In genomic region chr6:30686908-30687658, GRCh38 we compare ENCODE assay signal across 1 cellular context.
A peak's percentile ranks its signal among the peaks of the same experiment; 100 is the strongest.
TF ChIP-seq lines count a peak whose summit lies in the region.

No MANE protein-coding gene starts in this region.

TF ChIP-seq in HepG2, 621 proteins besides CTCF, POLR2A, EP300 and RAD21 (continued from another document and continues in another):
- TF ChIP-seq KLF6 (CRISPR knock-in tag; IDR thresholded peaks at IDR 0.05): no peak
- TF ChIP-seq MLX (CRISPR knock-in tag; IDR thresholded peaks at IDR 0.05): no peak
- TF ChIP-seq FOXO1 (CRISPR knock-in tag; IDR thresholded peaks at IDR 0.05): no peak
- no peak for TF ChIP-seq ZNF225 (CRISPR knock-in tag; IDR thresholded peaks at IDR 0.05)
- no peak; the same call in 1 of the 2 replicates for TF ChIP-seq ZSCAN21 (CRISPR knock-in tag; IDR thresholded peaks at IDR 0.05; ENCODE audit: borderline replicate concordance)
- no peak for TF ChIP-seq ZBTB38 (CRISPR knock-in tag; IDR thresholded peaks at IDR 0.05)
- no peak for TF ChIP-seq ZBTB14 (CRISPR knock-in tag; IDR thresholded peaks at IDR 0.05)
- TF ChIP-seq PHB2 (IDR thresholded peaks at IDR 0.05; ENCODE audit: partially characterized antibody): no peak
- TF ChIP-seq UBTF (CRISPR knock-in tag; IDR thresholded peaks at IDR 0.05): peak; percentile 58
- no peak for TF ChIP-seq ATF3 (CRISPR knock-in tag; IDR thresholded peaks at IDR 0.05)
- TF ChIP-seq TEAD2 (CRISPR knock-in tag; IDR thresholded peaks at IDR 0.05): no peak
- peak; percentile 58 for TF ChIP-seq SP4 (CRISPR knock-in tag; IDR thresholded peaks at IDR 0.05)
- no peak for TF ChIP-seq ATF4 (CRISPR knock-in tag; IDR thresholded peaks at IDR 0.05)
- no peak for TF ChIP-seq ZNF775 (CRISPR knock-in tag; IDR thresholded peaks at IDR 0.05; ENCODE audit: borderline replicate concordance)
- TF ChIP-seq IKZF5 (CRISPR knock-in tag; IDR thresholded peaks at IDR 0.05): peak; percentile 44; the same call in 1 of the 2 replicates
- no peak; the same call in 1 of the 2 replicates for TF ChIP-seq ZNF501 (CRISPR knock-in tag; IDR thresholded peaks at IDR 0.05)
- TF ChIP-seq ZNF790 (CRISPR knock-in tag; IDR thresholded peaks at IDR 0.05; ENCODE audit: borderline replicate concordance): no peak
- TF ChIP-seq PRMT3 (CRISPR knock-in tag; IDR thresholded peaks at IDR 0.05; ENCODE audit: borderline replicate concordance, low read depth): no peak
- TF ChIP-seq MTF1 (CRISPR knock-in tag; IDR thresholded peaks at IDR 0.05): no peak
- TF ChIP-seq ARID4A (CRISPR knock-in tag; IDR thresholded peaks at IDR 0.05; ENCODE audit: borderline replicate concordance): peak; percentile 61
- TF ChIP-seq NFAT5 (CRISPR knock-in tag; IDR thresholded peaks at IDR 0.05): no peak
- 0 out of 2 replicates have a peak, but pooled peaks have one; percentile 22 for TF ChIP-seq MAZ (IDR thresholded peaks at IDR 0.05; ENCODE audit: borderline replicate concordance, low read depth, low read length)
- peak; percentile 45; the same call in 1 of the 2 replicates for TF ChIP-seq MAZ (CRISPR knock-in tag; IDR thresholded peaks at IDR 0.05; ENCODE audit: low read depth)
- TF ChIP-seq ZNF510 (CRISPR knock-in tag; IDR thresholded peaks at IDR 0.05; ENCODE audit: low read depth): peak; percentile 44; the same call in 1 of the 2 replicates
- TF ChIP-seq DRAP1 (CRISPR knock-in tag; IDR thresholded peaks at IDR 0.05): no peak; the same call in 1 of the 2 replicates
- no peak for TF ChIP-seq ZHX1 (CRISPR knock-in tag; IDR thresholded peaks at IDR 0.05; ENCODE audit: low read depth)
- TF ChIP-seq HNF1B (CRISPR knock-in tag; IDR thresholded peaks at IDR 0.05): no peak
- TF ChIP-seq SNAPC2 (CRISPR knock-in tag; IDR thresholded peaks at IDR 0.05): peak; percentile 40; the same call in 1 of the 2 replicates
- 0 out of 2 replicates have a peak, but pooled peaks have one; percentile 24 for TF ChIP-seq CENPT (CRISPR knock-in tag; IDR thresholded peaks at IDR 0.05; ENCODE audit: low read depth)
- TF ChIP-seq ZBTB46 (CRISPR knock-in tag; IDR thresholded peaks at IDR 0.05; ENCODE audit: borderline replicate concordance): no peak; the same call in 1 of the 2 replicates
